In the genomic region with DNA sequence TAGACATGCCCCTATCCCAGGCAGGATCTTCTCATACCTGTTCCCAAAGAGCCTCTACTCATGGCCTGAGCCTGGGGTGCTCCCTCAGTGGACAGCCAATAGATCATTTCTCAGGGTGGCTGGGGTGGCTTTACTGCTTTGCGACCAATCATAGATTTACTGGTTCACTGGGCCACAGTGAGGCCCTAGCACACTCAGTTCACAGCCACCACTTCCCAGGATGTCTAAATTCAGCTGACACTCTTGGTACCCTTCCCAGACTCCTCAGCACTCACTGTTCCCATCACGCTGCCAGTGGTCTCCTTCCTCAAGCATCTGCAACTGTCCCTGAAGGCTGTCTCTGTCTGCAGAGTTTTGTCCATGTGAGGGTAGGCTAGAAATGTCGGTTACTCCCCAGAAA, we compare ENCODE assay signal across 24 cellular contexts. TPM values are rescaled to one million over a fixed set of nuclear protein-coding genes. Genes with fewer than 3 reads are reported as not detected.
"Had no signal": no experiment of that assay in that cellular context is flagged by ENCODE, and none has a peak within 500 bp of the region (broad histone marks: within the 10 kb centered on the region; RNA-seq: fewer than 3 reads in every experiment).

No MANE protein-coding gene starts in this region.

- ATAC-seq: activated CD4-positive, CD25-positive, alpha-beta regulatory T cell treated with anti-CD3 and anti-CD28 coated beads, Interleukin-2, amount 50 U/mL, for 24 hours; effector memory CD8-positive, alpha-beta T cell; gastroesophageal sphincter; naive thymus-derived CD8-positive, alpha-beta T cell; stimulated activated naive CD8-positive, alpha-beta T cell treated with anti-CD3 and anti-CD28 coated beads, Interleukin-15, Interleukin-2, amounts not matched to agents 100 U/mL and 50 U/mL, for 24 hours had no signal

- H3K9me3 ChIP-seq: adrenal gland, ascending aorta, esophagus muscularis mucosa, gastroesophageal sphincter, spleen, tibial artery had no signal

- FAIRE-seq: colon, endothelial cell of umbilical vein, keratinocyte had no signal

- DNase-seq: activated CD4-positive, alpha-beta memory T cell treated with anti-CD3 and anti-CD28 coated beads, Interleukin-2, amount 10 ng/mL, durations not matched to agents 7 days and 5 days; activated CD4-positive, alpha-beta T cell treated with anti-CD3 and anti-CD28 coated beads, Interleukin-2, amount 10 ng/mL, durations not matched to agents 24 days and 14 days; activated naive CD4-positive, alpha-beta T cell; activated T-cell treated with anti-CD3 and anti-CD28 coated beads, Interleukin-2, amount 50 U/mL, for 24 hours; adrenal gland; brain microvascular endothelial cell; dorsolateral prefrontal cortex; effector memory CD8-positive, alpha-beta T cell; naive thymus-derived CD8-positive, alpha-beta T cell; spleen; stimulated activated CD4-positive, alpha-beta T cell treated with anti-CD3 and anti-CD28 coated beads, Interleukin-4, amount 100 ng/mL, for 24 hours; stimulated activated naive CD8-positive, alpha-beta T cell treated with anti-CD3 and anti-CD28 coated beads, Interleukin-15, Interleukin-2, amounts not matched to agents 100 U/mL and 50 U/mL, for 24 hours; tibial artery had no signal

- H3K4me3 ChIP-seq: adrenal gland, ascending aorta, dorsolateral prefrontal cortex, esophagus muscularis mucosa, gastroesophageal sphincter, lung, neural progenitor cell, spleen, tibial artery had no signal

- H3K27me3 ChIP-seq: adrenal gland, ascending aorta, brain microvascular endothelial cell, dorsolateral prefrontal cortex, esophagus muscularis mucosa, gastroesophageal sphincter, neural progenitor cell, spleen, tibial artery had no signal

- H3K36me3 ChIP-seq: adrenal gland, ascending aorta, esophagus muscularis mucosa, gastroesophageal sphincter, neural progenitor cell, spleen, tibial artery had no signal

- H3K27ac ChIP-seq: adrenal gland, ascending aorta, brain microvascular endothelial cell, neural progenitor cell, spleen, tibial artery, VCaP had no signal

- H3K4me1 ChIP-seq: adrenal gland had no signal

RNA-seq across cellular contexts. Expression of a gene that starts 50.6 kb away (rescaled TPM):
- total RNA-seq: activated CD4-positive, alpha-beta T cell treated with anti-CD3 and anti-CD28 coated beads, Interleukin-2, amount 10 ng/mL, durations not matched to agents 24 days and 14 days; T-helper 2 cell treated with Interferon-gamma antibody and Interleukin-4, amounts not matched to agents 100 ng/mL and 5 ng/mL, for 36 hours had no signal
